In genomic region chr20:47524385-47524784, GRCh38 we compare ENCODE assay signal across 14 cellular contexts. TPM values are rescaled to one million over a fixed set of nuclear protein-coding genes. Genes with fewer than 3 reads are reported as not detected.
A peak's percentile ranks its signal among the peaks of the same experiment; 100 is the strongest.
DNase-seq lines count a peak whose midpoint lies in the region; ATAC-seq and TF ChIP-seq lines count a peak whose summit lies in the region.
"Had no signal": no experiment of that assay in that cellular context is flagged by ENCODE, and none has a peak within 500 bp of the region (broad histone marks: within the 10 kb centered on the region; RNA-seq: fewer than 3 reads in every experiment).

No MANE protein-coding gene starts in this region.

- no peaks in the 10 kb centered on the region for H3K27me3 Mint-ChIP-seq in CD8-positive, alpha-beta memory T cell
- no peaks in the 10 kb centered on the region for H3K27me3 Mint-ChIP-seq in IgD-negative memory B cell
- no peaks in the 10 kb centered on the region for H3K27me3 Mint-ChIP-seq in activated naive CD8-positive, alpha-beta T cell treated with anti-CD3 and anti-CD28 coated beads for 36 hours
- H3K27me3 Mint-ChIP-seq in naive thymus-derived CD8-positive, alpha-beta T cell, result no peaks in the 10 kb centered on the region

- POLR2A ChIA-PET in CD8-positive, alpha-beta memory T cell (lab: Charles Lee), result no interaction called here
- POLR2A ChIA-PET in naive thymus-derived CD8-positive, alpha-beta T cell (lab: Charles Lee), result no interaction called here

- in situ Hi-C loops in GM13976 (cut with MboI; ENCODE audit: low sequenced_read_pairs, unreplicated experiment), result no loop called here

- ATAC-seq in naive thymus-derived CD8-positive, alpha-beta T cell, result no peak
- no peak for ATAC-seq in GM21360 (IDR thresholded peaks at IDR 0.05; ENCODE audit: unreplicated experiment)
- ATAC-seq: left colon had no signal

- no peak for TF ChIP-seq CTCF in GM13976 (IDR thresholded peaks at IDR 0.05; ENCODE audit: borderline replicate concordance, control extremely low read depth, extremely low read depth, insufficient read depth, missing control alignments)

- DNase-seq in CD8-positive, alpha-beta memory T cell, result no peak
- no peak for DNase-seq in activated naive CD8-positive, alpha-beta T cell treated with anti-CD3 and anti-CD28 coated beads for 36 hours
- DNase-seq in naive thymus-derived CD8-positive, alpha-beta T cell, result no peak
- DNase-seq in GM13976 (ENCODE audit: low spot score), result no peak
- no peak for DNase-seq in central memory CD4-positive, alpha-beta T cell
- DNase-seq: activated CD4-positive, alpha-beta T cell treated with anti-CD3 and anti-CD28 coated beads for 48 hours; activated gamma-delta T cell; left colon; NCI-H1092 treated with DMSO at 0.1 percent for 48 hours; uterus had no signal

- peaks cover 14 to 20% (median 18%) of the 10 kb centered on the region in 5 donors for H3K9me3 Mint-ChIP-seq in CD8-positive, alpha-beta memory T cell
- peaks cover 2 to 8% (median 5%) of the 10 kb centered on the region in 3 donors for H3K9me3 Mint-ChIP-seq in IgD-negative memory B cell
- peaks cover 23% of the 10 kb centered on the region for H3K9me3 Mint-ChIP-seq in activated naive CD8-positive, alpha-beta T cell treated with anti-CD3 and anti-CD28 coated beads for 36 hours
- peaks cover 0 to 33% (median 17%) of the 10 kb centered on the region in 9 donors for H3K9me3 Mint-ChIP-seq in naive thymus-derived CD8-positive, alpha-beta T cell

- H3K4me1 Mint-ChIP-seq in CD8-positive, alpha-beta memory T cell, result peaks cover 31 to 57% (median 42%) of the 10 kb centered on the region in 3 donors
- H3K4me1 Mint-ChIP-seq in IgD-negative memory B cell, result peaks cover 28 to 45% (median 30%) of the 10 kb centered on the region in 3 donors
- peaks cover 36% of the 10 kb centered on the region for H3K4me1 Mint-ChIP-seq in activated naive CD8-positive, alpha-beta T cell treated with anti-CD3 and anti-CD28 coated beads for 36 hours
- peaks cover 17 to 51% (median 45%) of the 10 kb centered on the region in 4 donors for H3K4me1 Mint-ChIP-seq in naive thymus-derived CD8-positive, alpha-beta T cell

- CTCF ChIA-PET in CD8-positive, alpha-beta memory T cell (lab: Charles Lee), result interaction anchor here (1.6 kb wide), 1 partner anchor 140 kb away, joined by 4 read pairs; no protein-coding TSS in a partner anchor

- H3K27me3 ChIP-seq in CD8-positive, alpha-beta memory T cell (ENCODE audit: insufficient read depth, low read length, poor library complexity, severe bottlenecking), result no peaks in the 10 kb centered on the region
- H3K27me3 ChIP-seq: right atrium auricular region, uterus had no signal

- H3K36me3 Mint-ChIP-seq in CD8-positive, alpha-beta memory T cell, result peaks cover 20 to 39% (median 34%) of the 10 kb centered on the region in 3 donors
- peaks cover 27% of the 10 kb centered on the region for H3K36me3 Mint-ChIP-seq in IgD-negative memory B cell
- H3K36me3 Mint-ChIP-seq in activated naive CD8-positive, alpha-beta T cell treated with anti-CD3 and anti-CD28 coated beads for 36 hours, result peaks cover 64% of the 10 kb centered on the region
- H3K36me3 Mint-ChIP-seq in naive thymus-derived CD8-positive, alpha-beta T cell, result peaks cover 11 to 50% (median 34%) of the 10 kb centered on the region in 3 donors

- no peak overlapping the region for H3K27ac ChIP-seq in CD8-positive, alpha-beta memory T cell (ENCODE audit: low read depth, low read length)
- H3K27ac ChIP-seq: C4-2B had no signal

- peaks cover 9% of the 10 kb centered on the region for H3K36me3 ChIP-seq in CD8-positive, alpha-beta memory T cell (ENCODE audit: insufficient read depth, low read length)
- H3K36me3 ChIP-seq: uterus had no signal

- no peak overlapping the region for H3K4me3 ChIP-seq in CD8-positive, alpha-beta memory T cell (ENCODE audit: low read length)
- H3K4me3 ChIP-seq: right atrium auricular region, uterus had no signal

- peaks cover 6% of the 10 kb centered on the region for H3K9me3 ChIP-seq in CD8-positive, alpha-beta memory T cell (ENCODE audit: low read length)

- no peak overlapping the region for H3K4me3 Mint-ChIP-seq in CD8-positive, alpha-beta memory T cell
- H3K4me3 Mint-ChIP-seq in IgD-negative memory B cell, result peak overlapping the region in 3 of 4 donors; percentile 2 to 51 (median 48)
- no peak overlapping the region for H3K4me3 Mint-ChIP-seq in activated naive CD8-positive, alpha-beta T cell treated with anti-CD3 and anti-CD28 coated beads for 36 hours
- peak overlapping the region in 2 of 10 donors; percentile 13 to 18 for H3K4me3 Mint-ChIP-seq in naive thymus-derived CD8-positive, alpha-beta T cell

- H3K4me1 ChIP-seq in CD8-positive, alpha-beta memory T cell (ENCODE audit: insufficient read depth, low read length), result peaks cover 17% of the 10 kb centered on the region
- H3K4me1 ChIP-seq: uterus had no signal

- H3K27ac Mint-ChIP-seq in CD8-positive, alpha-beta memory T cell, result peak overlapping the region in 5 of 8 donors; percentile 35 to 87 (median 74)
- H3K27ac Mint-ChIP-seq in IgD-negative memory B cell, result peak overlapping the region in 2 of 3 donors; percentile 64 to 92
- H3K27ac Mint-ChIP-seq in activated naive CD8-positive, alpha-beta T cell treated with anti-CD3 and anti-CD28 coated beads for 36 hours, result peak overlapping the region; percentile 81
- peak overlapping the region; percentile 37 to 90 (median 76) for H3K27ac Mint-ChIP-seq in naive thymus-derived CD8-positive, alpha-beta T cell

RNA-seq across cellular contexts. Expression of gene NCOA3, which starts 22.7 kb away (rescaled TPM):
- 10 to 100 TPM; 92.4 to 93.8 TPM for total RNA-seq in CD8-positive, alpha-beta memory T cell
- 23.8 TPM for polyA plus RNA-seq in CD8-positive, alpha-beta memory T cell
- 64.7 TPM for polyA plus RNA-seq in IgD-negative memory B cell
- 10 to 100 TPM; 58.1 to 66.4 TPM for total RNA-seq in activated naive CD8-positive, alpha-beta T cell treated with anti-CD3 and anti-CD28 coated beads for 36 hours
- 100 to 1,000 TPM in 1 of 2 experiments, 10 to 100 TPM in 1; 92.0 to 106 TPM for total RNA-seq in naive thymus-derived CD8-positive, alpha-beta T cell
- 10 to 100 TPM; 18.4 to 27.8 (median 20.1) TPM for polyA plus RNA-seq in naive thymus-derived CD8-positive, alpha-beta T cell

Comparison
In these comparisons a context has a peak if more than half of its experiments do, and no peak if none do; other contexts are left out.
1. H3K4me3 Mint-ChIP-seq: peak in IgD-negative memory B cell (3 of 4); none in CD8-positive, alpha-beta memory T cell (0 of 7) and activated naive CD8-positive, alpha-beta T cell treated with anti-CD3 and anti-CD28 coated beads for 36 hours (single experiment).
2. Peak in every context shown above with its lines, with median percentiles within 50 percentile points of each other: H3K27ac Mint-ChIP-seq.